ENCODE assay signal across 9 cellular contexts in genomic region chr9:71765693-71766092, GRCh38. TPM values are rescaled to one million over a fixed set of nuclear protein-coding genes. Genes with fewer than 3 reads are reported as not detected.
DNase-seq lines count a peak whose midpoint lies in the region; ATAC-seq and TF ChIP-seq lines count a peak whose summit lies in the region.
"Had no signal": no experiment of that assay in that cellular context is flagged by ENCODE, and none has a peak within 500 bp of the region (broad histone marks: within the 10 kb centered on the region; RNA-seq: fewer than 3 reads in every experiment).

No MANE protein-coding gene starts in this region.

- H4K20me1 ChIP-seq in osteoblast (ENCODE audit: insufficient read depth, low read length), result peaks cover 34% of the 10 kb centered on the region

- H3K79me2 ChIP-seq in osteoblast (ENCODE audit: insufficient read depth, low read length), result peaks cover 68% of the 10 kb centered on the region

- TF ChIP-seq POLR2A in gastroesophageal sphincter (IDR thresholded peaks at IDR 0.05) (no peak), GM18505 (IDR thresholded peaks at IDR 0.05; ENCODE audit: borderline replicate concordance, extremely low read depth, insufficient read depth, insufficient read length) (no peak)

- no peaks in the 10 kb centered on the region for H3K27me3 Mint-ChIP-seq in T-helper 17 cell

- H3K36me3 ChIP-seq in osteoblast (ENCODE audit: insufficient read depth, low read length) (no peaks in the 10 kb centered on the region), gastroesophageal sphincter (no peaks in the 10 kb centered on the region)

- H3K4me3 Mint-ChIP-seq in T-helper 17 cell, result peak overlapping the region; percentile 98

- DNase-seq in Daoy (ENCODE audit: low read depth) (peak; percentile 47), T-helper 17 cell (no peak), epithelial cell of esophagus (ENCODE audit: low read depth) (peak; percentile 91), osteoblast (ENCODE audit: insufficient read length, low spot score, missing footprints) (no peak)
- DNase-seq: NCI-H1092 treated with DMSO at 0.1 percent for 48 hours had no signal

- TF ChIP-seq CTCF in epithelial cell of esophagus (IDR thresholded peaks at IDR 0.05; ENCODE audit: insufficient read depth, low read depth, low read length, missing control alignments), result no peak
- no peak for TF ChIP-seq CTCF in osteoblast (IDR thresholded peaks at IDR 0.05; ENCODE audit: extremely low read depth, low read depth, low read length)
- TF ChIP-seq CTCF in gastroesophageal sphincter (IDR thresholded peaks at IDR 0.05), result no peak

- H3K27ac ChIP-seq in osteoblast (ENCODE audit: low read depth, low read length) (peak overlapping the region; percentile 88), gastroesophageal sphincter (no peak overlapping the region)

- H3K36me3 Mint-ChIP-seq in T-helper 17 cell (ENCODE audit: low read depth), result peaks cover 2% of the 10 kb centered on the region

- no peak for TF ChIP-seq EP300 in gastroesophageal sphincter (IDR thresholded peaks at IDR 0.05)

- H3K4me2 ChIP-seq in osteoblast (ENCODE audit: insufficient read depth, low read length), result peak overlapping the region; percentile 71

- peaks cover 65% of the 10 kb centered on the region for H3K4me1 Mint-ChIP-seq in T-helper 17 cell

- no peak overlapping the region for H2AFZ ChIP-seq in osteoblast (ENCODE audit: low read length)

- no peaks in the 10 kb centered on the region for H3K9me3 ChIP-seq in T-helper 17 cell (ENCODE audit: control insufficient read depth, low read length, poor library complexity, severe bottlenecking)
- H3K9me3 ChIP-seq in osteoblast (ENCODE audit: low read depth, low read length), result no peaks in the 10 kb centered on the region
- no peaks in the 10 kb centered on the region for H3K9me3 ChIP-seq in gastroesophageal sphincter

- ATAC-seq in T-helper 17 cell, result no peak
- ATAC-seq in gastroesophageal sphincter, result no peak
- no peak for ATAC-seq in GM19023 (IDR thresholded peaks at IDR 0.05; ENCODE audit: unreplicated experiment)
- ATAC-seq in HG03175 (IDR thresholded peaks at IDR 0.05; ENCODE audit: unreplicated experiment), result no peak
- ATAC-seq in GM18505 (IDR thresholded peaks at IDR 0.05; ENCODE audit: unreplicated experiment), result no peak

- H3K4me1 ChIP-seq in osteoblast (ENCODE audit: insufficient read depth, low read length), result peaks cover 63% of the 10 kb centered on the region
- H3K4me1 ChIP-seq in gastroesophageal sphincter, result peaks cover 0 to 60% (median 12%) of the 10 kb centered on the region in 3 donors

- 78% methylated on average over 2 of the region's 2 CpGs; no CpG with 5 or more reads in 1 of the 2 donors for WGBS in gastroesophageal sphincter (ENCODE audit: low coverage in 1 of 2), 2 donors

- peak overlapping the region; percentile 95 for H3K27ac Mint-ChIP-seq in T-helper 17 cell

- H3K27me3 ChIP-seq in osteoblast (ENCODE audit: insufficient read depth, low read length) (no peaks in the 10 kb centered on the region), gastroesophageal sphincter (no peaks in the 10 kb centered on the region)

- H3K4me3 ChIP-seq in epithelial cell of esophagus (ENCODE audit: low read length) (no peak overlapping the region), osteoblast (ENCODE audit: insufficient read depth, low read length) (peak overlapping the region; percentile 36), gastroesophageal sphincter (peak overlapping the region in 1 of 2 donors; percentile 11)

RNA-seq across cellular contexts. Expression of gene CEMIP2, which starts 2.6 kb away (rescaled TPM):
- 7.5 and 21.5 TPM in 2 replicates for total RNA-seq in Daoy (2014; rRNA removed; shearing (Covaris generic))
- 100 to 1,000 TPM; 129 to 240 TPM for total RNA-seq in T-helper 17 cell
- 56.9 and 66.2 TPM in 2 replicates for total RNA-seq in osteoblast
- total RNA-seq in gastroesophageal sphincter, result 10 to 100 TPM in 3 of 4 donors, 1 to 10 TPM in 1; 8.1 to 84.5 (median 17.4) TPM

Comparison
In these comparisons a context has a peak if more than half of its experiments do, and no peak if none do; other contexts are left out.
1. DNase-seq: peak in Daoy (single experiment) and epithelial cell of esophagus (single experiment); none in T-helper 17 cell (0 of 3) and osteoblast (single experiment).